ENCODE assay signal across 8 cellular contexts in genomic region chr15:76185716-76186115, GRCh38.
DNase-seq lines count a peak whose midpoint lies in the region; ATAC-seq, FAIRE-seq and TF ChIP-seq lines count a peak whose summit lies in the region.

No MANE protein-coding gene starts in this region.

- peaks cover 13% of the 10 kb centered on the region for H3F3A ChIP-seq in neural progenitor cell (ENCODE audit: low read depth)

- H3K4me1 Mint-ChIP-seq in neural progenitor cell: peaks cover 10% of the 10 kb centered on the region
- peaks cover 20% of the 10 kb centered on the region for H3K4me1 Mint-ChIP-seq in stimulated activated effector memory CD8-positive, alpha-beta T cell treated with anti-CD3 and anti-CD28 coated beads, Interleukin-12 subunit alpha, Interleukin-12 subunit beta, amount 100 ng/mL, for 72 hours

- H3K4me2 ChIP-seq in neural progenitor cell: no peak overlapping the region

- no peaks in the 10 kb centered on the region for H3K9me3 ChIP-seq in neural progenitor cell (ENCODE audit: low read depth)

- peak; percentile 64 for FAIRE-seq in GM18507 (lab: Jason Lieb, UNC)

- no peaks in the 10 kb centered on the region for H3K36me3 Mint-ChIP-seq in neural progenitor cell
- no peaks in the 10 kb centered on the region for H3K36me3 Mint-ChIP-seq in stimulated activated effector memory CD8-positive, alpha-beta T cell treated with anti-CD3 and anti-CD28 coated beads, Interleukin-12 subunit alpha, Interleukin-12 subunit beta, amount 100 ng/mL, for 72 hours

- H3K27me3 ChIP-seq in BJ (ENCODE audit: control insufficient read depth, insufficient read depth, low read length) (no peaks in the 10 kb centered on the region), neural progenitor cell (peaks cover 24% of the 10 kb centered on the region)

- peaks cover 8% of the 10 kb centered on the region for H3K27me3 Mint-ChIP-seq in neural progenitor cell (ENCODE audit: insufficient read depth, low read depth)

- H3K36me3 ChIP-seq in BJ (ENCODE audit: control insufficient read depth, insufficient read depth, low read length) (no peaks in the 10 kb centered on the region), neural progenitor cell (no peaks in the 10 kb centered on the region)

- H3K4me1 ChIP-seq in neural progenitor cell: peaks cover 15% of the 10 kb centered on the region

- peak; percentile 49 for DNase-seq in BJ (ENCODE audit: low read depth)
- DNase-seq in GM18507 (ENCODE audit: extremely low spot score, insufficient read length, low read depth): no peak
- peak; percentile 62 for DNase-seq in NCI-H69 (lab: John Stamatoyannopoulos, UW)
- peak; percentile 90 for DNase-seq in choroid plexus epithelial cell (ENCODE audit: low read depth)
- peak; percentile 67 for DNase-seq in neural progenitor cell (ENCODE audit: low spot score)
- DNase-seq in stimulated activated effector memory CD8-positive, alpha-beta T cell treated with anti-CD3 and anti-CD28 coated beads, Interleukin-12 subunit alpha, Interleukin-12 subunit beta, amount 100 ng/mL, for 72 hours (ENCODE audit: low spot score in 2 of 2): no peak

- H3K9ac ChIP-seq in neural progenitor cell: no peak overlapping the region

- no peak overlapping the region for H2AFZ ChIP-seq in neural progenitor cell (replicated peaks)

- ATAC-seq in stimulated activated effector memory CD8-positive, alpha-beta T cell treated with anti-CD3 and anti-CD28 coated beads, Interleukin-12 subunit alpha, Interleukin-12 subunit beta, amount 100 ng/mL, for 72 hours: no peak
- no peak for ATAC-seq in HG03280 (IDR thresholded peaks at IDR 0.05; ENCODE audit: unreplicated experiment)
- no peak for ATAC-seq in HG03095 (IDR thresholded peaks at IDR 0.05; ENCODE audit: unreplicated experiment)

- POLR2A ChIA-PET in BJ (lab: Charles Lee): no interaction called here

- no peaks in the 10 kb centered on the region for H4K20me1 ChIP-seq in neural progenitor cell (ENCODE audit: low read depth)

- H3K27ac Mint-ChIP-seq in neural progenitor cell: no peak overlapping the region
- H3K27ac Mint-ChIP-seq in stimulated activated effector memory CD8-positive, alpha-beta T cell treated with anti-CD3 and anti-CD28 coated beads, Interleukin-12 subunit alpha, Interleukin-12 subunit beta, amount 100 ng/mL, for 72 hours: no peak overlapping the region

- no peaks in the 10 kb centered on the region for H3K9me3 Mint-ChIP-seq in neural progenitor cell
- no peaks in the 10 kb centered on the region for H3K9me3 Mint-ChIP-seq in stimulated activated effector memory CD8-positive, alpha-beta T cell treated with anti-CD3 and anti-CD28 coated beads, Interleukin-12 subunit alpha, Interleukin-12 subunit beta, amount 100 ng/mL, for 72 hours

- H3K4me3 ChIP-seq in BJ (ENCODE audit: low read depth, low read length): no peak overlapping the region
- H3K4me3 ChIP-seq in choroid plexus epithelial cell (ENCODE audit: low read depth, low read length): no peak overlapping the region
- no peak overlapping the region for H3K4me3 ChIP-seq in neural progenitor cell

- H3K4me3 Mint-ChIP-seq in neural progenitor cell: no peak overlapping the region
- no peak overlapping the region for H3K4me3 Mint-ChIP-seq in stimulated activated effector memory CD8-positive, alpha-beta T cell treated with anti-CD3 and anti-CD28 coated beads, Interleukin-12 subunit alpha, Interleukin-12 subunit beta, amount 100 ng/mL, for 72 hours

- H3K79me2 ChIP-seq in neural progenitor cell (ENCODE audit: low read depth): no peaks in the 10 kb centered on the region

- TF ChIP-seq CTCF in BJ (IDR thresholded peaks at IDR 0.05; ENCODE audit: insufficient read depth, low read depth, low read length) (peak; percentile 67), choroid plexus epithelial cell (conservative IDR thresholded peaks at IDR 0.05; ENCODE audit: low read depth, low read length) (peak; percentile 83), neural progenitor cell (IDR thresholded peaks at IDR 0.05) (peak; percentile 62)

- CTCF ChIA-PET in BJ (lab: Yijun Ruan, JAX): interaction anchor here (0.8 to 5.6 kb wide), 13 partner anchors 8 to 680 kb away, joined by 3 to 31 read pairs (median 5); partner anchors contain the start of gene ISL2

- H3K27ac ChIP-seq in neural progenitor cell: no peak overlapping the region

Comparison
In these comparisons a context has a peak if more than half of its experiments do, and no peak if none do; other contexts are left out.
1. DNase-seq: peak in BJ (single experiment), NCI-H69 (single experiment), choroid plexus epithelial cell (single experiment) and neural progenitor cell (single experiment); none in GM18507 (single experiment) and stimulated activated effector memory CD8-positive, alpha-beta T cell treated with anti-CD3 and anti-CD28 coated beads, Interleukin-12 subunit alpha, Interleukin-12 subunit beta, amount 100 ng/mL, for 72 hours (0 of 2).
2. Peak in every context shown above with its lines, with median percentiles within 50 percentile points of each other: CTCF ChIP-seq.